ENCODE assay signal across 1 cellular context in genomic region chr21:33968082-33968997, GRCh38.
A peak's percentile ranks its signal among the peaks of the same experiment; 100 is the strongest.
TF ChIP-seq lines count a peak whose summit lies in the region.

No MANE protein-coding gene starts in this region.

TF ChIP-seq in GM12878, 131 proteins besides CTCF, POLR2A, EP300 and RAD21 (continued from another document):
- TF ChIP-seq ZBTB33 (IDR thresholded peaks at IDR 0.05) (no peak), IKZF1 (conservative IDR thresholded peaks at IDR 0.05) (0 out of 2 replicates have a peak, but pooled peaks have one; percentile 21), YY1 (IDR thresholded peaks at IDR 0.05; ENCODE audit: low read depth, low read length) (peak; percentile 97), RAD51 (IDR thresholded peaks at IDR 0.05) (peak; percentile 89)
